In genomic region chr3:113890256-113890900, GRCh38 we compare ENCODE assay signal across 17 cellular contexts. TPM values are rescaled to one million over a fixed set of nuclear protein-coding genes. Genes with fewer than 3 reads are reported as not detected.
A peak's percentile ranks its signal among the peaks of the same experiment; 100 is the strongest.
DNase-seq lines count a peak whose midpoint lies in the region; ATAC-seq and TF ChIP-seq lines count a peak whose summit lies in the region.
"Had no signal": no experiment of that assay in that cellular context is flagged by ENCODE, and none has a peak within 500 bp of the region (broad histone marks: within the 10 kb centered on the region; RNA-seq: fewer than 3 reads in every experiment).

No MANE protein-coding gene starts in this region.

- no peaks in the 10 kb centered on the region for H3K4me1 Mint-ChIP-seq in natural killer cell treated with Interleukin-12 subunit alpha and Interleukin-12 subunit beta and Interleukin-15 and Interleukin-18, amount 100 ng/mL, for 72 hours (ENCODE audit: low read depth in 2 of 2)

- no peak overlapping the region for H3K4me3 ChIP-seq in brain microvascular endothelial cell (ENCODE audit: low read depth, low read length)
- H3K4me3 ChIP-seq: ascending aorta, dorsolateral prefrontal cortex had no signal

- H3K27me3 Mint-ChIP-seq in natural killer cell treated with Interleukin-12 subunit alpha and Interleukin-12 subunit beta and Interleukin-15 and Interleukin-18, amount 100 ng/mL, for 72 hours = peaks cover 0 to under 1% of the 10 kb centered on the region in 2 donors

- H3K36me3 ChIP-seq in brain microvascular endothelial cell (replicated peaks) = no peaks in the 10 kb centered on the region
- H3K36me3 ChIP-seq: ascending aorta had no signal

- no peaks in the 10 kb centered on the region for H3K27me3 ChIP-seq in brain microvascular endothelial cell (replicated peaks)
- H3K27me3 ChIP-seq: ascending aorta, dorsolateral prefrontal cortex had no signal

- H3K9me3 Mint-ChIP-seq in natural killer cell treated with Interleukin-12 subunit alpha and Interleukin-12 subunit beta and Interleukin-15 and Interleukin-18, amount 100 ng/mL, for 72 hours = no peaks in the 10 kb centered on the region
- H3K9me3 Mint-ChIP-seq: activated T-cell treated with anti-CD3 and anti-CD28 coated beads, Interleukin-2, amount 50 U/mL, for 72 hours had no signal

- H3K27ac Mint-ChIP-seq in natural killer cell treated with Interleukin-12 subunit alpha and Interleukin-12 subunit beta and Interleukin-15 and Interleukin-18, amount 100 ng/mL, for 72 hours = no peak overlapping the region
- H3K27ac Mint-ChIP-seq: activated T-cell treated with anti-CD3 and anti-CD28 coated beads, Interleukin-2, amount 50 U/mL, for 72 hours had no signal

- no peak overlapping the region for H3K4me3 Mint-ChIP-seq in natural killer cell treated with Interleukin-12 subunit alpha and Interleukin-12 subunit beta and Interleukin-15 and Interleukin-18, amount 100 ng/mL, for 72 hours
- H3K4me3 Mint-ChIP-seq: activated T-cell treated with anti-CD3 and anti-CD28 coated beads, Interleukin-2, amount 50 U/mL, for 72 hours had no signal

- ATAC-seq in natural killer cell treated with Interleukin-12 subunit alpha and Interleukin-12 subunit beta and Interleukin-15 and Interleukin-18, amount 100 ng/mL, for 72 hours = peak; percentile 33 to 50
- ATAC-seq in GM21528 (IDR thresholded peaks at IDR 0.05; ENCODE audit: low FRiP score, unreplicated experiment) = no peak
- ATAC-seq: activated T-cell treated with anti-CD3 and anti-CD28 coated beads, Interleukin-2, amount 50 U/mL, for 72 hours had no signal

- peak; percentile 2 for TF ChIP-seq CTCF in brain microvascular endothelial cell (IDR thresholded peaks at IDR 0.05; ENCODE audit: low read depth, low read length, missing control alignments)

- no peak overlapping the region for H3K27ac ChIP-seq in brain microvascular endothelial cell
- H3K27ac ChIP-seq: ascending aorta, dorsolateral prefrontal cortex had no signal

- no peaks in the 10 kb centered on the region for H3K36me3 Mint-ChIP-seq in natural killer cell treated with Interleukin-12 subunit alpha and Interleukin-12 subunit beta and Interleukin-15 and Interleukin-18, amount 100 ng/mL, for 72 hours

- DNase-seq in ELR (ENCODE audit: low read depth) (peak; percentile 10), M059J (ENCODE audit: low read depth) (peak; percentile 6), brain microvascular endothelial cell (no peak), NCI-H2196 (lab: John Stamatoyannopoulos, UW; ENCODE audit: unreplicated experiment) (no peak), DMS 273 (lab: John Stamatoyannopoulos, UW; ENCODE audit: unreplicated experiment) (no peak), A172 (ENCODE audit: low spot score) (no peak)
- no peak for DNase-seq in natural killer cell treated with Interleukin-12 subunit alpha and Interleukin-12 subunit beta and Interleukin-15 and Interleukin-18, amount 100 ng/mL, for 72 hours (ENCODE audit: low spot score)
- DNase-seq: activated T-cell treated with anti-CD3 and anti-CD28 coated beads, Interleukin-2, amount 50 U/mL, for 72 hours; C1 segment of cervical spinal cord; dorsolateral prefrontal cortex; IMR-90; NCI-H1930; retina; stimulated activated CD4-positive, alpha-beta T cell treated with anti-CD3 and anti-CD28 coated beads, Interleukin-4, amount 100 ng/mL, for 4 hours; stimulated activated naive CD4-positive, alpha-beta T cell treated with Interleukin-2 at 50 U/mL for 16 hours had no signal

- in situ Hi-C loops in brain microvascular endothelial cell (cut with HindIII; ENCODE audit: low pct_ligation_motif_present, low sequenced_read_pairs) = no loop called here

RNA-seq across cellular contexts. Expression of gene GRAMD1C, which starts 51.8 kb away (rescaled TPM):
- total RNA-seq in M059J (2014; rRNA removed; shearing (Covaris generic)) = 2.2 and 3.6 TPM in 2 replicates
- total RNA-seq in natural killer cell treated with Interleukin-12 subunit alpha and Interleukin-12 subunit beta and Interleukin-15 and Interleukin-18, amount 100 ng/mL, for 72 hours = 1 to 10 TPM in 1 of 2 donors, under 1 TPM in 1; 0.26 to 2.3 TPM
- 1.0 and 1.1 TPM in 2 replicates for total RNA-seq in A172 (2014; rRNA removed; shearing (Covaris generic))

RNA-seq across cellular contexts. Expression of gene ZDHHC23, which starts 57.4 kb away (rescaled TPM):
- total RNA-seq in M059J (2014; rRNA removed; shearing (Covaris generic)) = 9.3 and 10.9 TPM in 2 replicates
- under 1 TPM; 0.52 to 0.70 TPM for total RNA-seq in natural killer cell treated with Interleukin-12 subunit alpha and Interleukin-12 subunit beta and Interleukin-15 and Interleukin-18, amount 100 ng/mL, for 72 hours
- total RNA-seq in A172 (2014; rRNA removed; shearing (Covaris generic)) = 2.4 and 2.7 TPM in 2 replicates

Comparison
In these comparisons a context has a peak if more than half of its experiments do, and no peak if none do; other contexts are left out.
1. DNase-seq: peak in ELR (single experiment) and M059J (single experiment); none in brain microvascular endothelial cell (single experiment), natural killer cell treated with Interleukin-12 subunit alpha and Interleukin-12 subunit beta and Interleukin-15 and Interleukin-18, amount 100 ng/mL, for 72 hours (single experiment), NCI-H2196 (single experiment), DMS 273 (single experiment) and A172 (single experiment).